ENCODE assay signal across 8 cellular contexts in the genomic region with DNA sequence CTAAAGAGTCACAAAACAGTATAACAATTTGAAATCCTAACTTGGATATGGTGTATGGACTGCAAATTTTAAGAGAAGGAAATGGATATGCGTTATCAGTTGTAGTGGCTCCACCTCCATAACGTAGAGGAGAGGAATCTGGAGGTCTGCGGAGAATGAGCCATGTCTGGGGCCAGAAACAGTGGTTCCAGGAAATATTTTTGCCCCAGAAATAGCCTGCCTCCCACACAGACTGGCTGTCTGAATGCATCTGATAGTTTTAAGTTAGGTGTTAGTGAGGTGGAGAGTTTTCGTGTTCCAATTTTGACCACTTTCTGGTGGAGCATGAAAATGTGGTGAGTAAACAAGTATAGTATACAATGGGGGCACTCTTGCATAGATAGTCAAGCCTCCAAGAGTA.
A peak's percentile ranks its signal among the peaks of the same experiment; 100 is the strongest.
DNase-seq lines count a peak whose midpoint lies in the region; ATAC-seq and TF ChIP-seq lines count a peak whose summit lies in the region.

No MANE protein-coding gene starts in this region.

- no peak for DNase-seq in foreskin melanocyte
- DNase-seq in GDM1 (lab: John Stamatoyannopoulos, UW), result no peak
- DNase-seq in D341Med (ENCODE audit: low spot score), result no peak

- no peak for TF ChIP-seq CTCF in nephron (IDR thresholded peaks at IDR 0.05; ENCODE audit: unreplicated experiment in 3 of 3)

- ATAC-seq in HG03378 (IDR thresholded peaks at IDR 0.05; ENCODE audit: unreplicated experiment) (peak; percentile 24), HG03039 (IDR thresholded peaks at IDR 0.05; ENCODE audit: unreplicated experiment) (no peak)

- H3K27ac Mint-ChIP-seq in activated naive CD8-positive, alpha-beta T cell, result peak overlapping the region; percentile 74
- peak overlapping the region; percentile 88 to 93 (median 90) for H3K27ac Mint-ChIP-seq in nephron

- no peaks in the 10 kb centered on the region for H3K36me3 Mint-ChIP-seq in activated naive CD8-positive, alpha-beta T cell
- peaks cover 22% of the 10 kb centered on the region for H3K36me3 Mint-ChIP-seq in nephron (ENCODE audit: low read depth)

- H3K9me3 Mint-ChIP-seq in activated naive CD8-positive, alpha-beta T cell (ENCODE audit: low read depth), result no peaks in the 10 kb centered on the region
- H3K9me3 Mint-ChIP-seq in nephron, result peaks cover 12% of the 10 kb centered on the region

- peak overlapping the region; percentile 75 for H3K4me3 ChIP-seq in GM08714 (ENCODE audit: low read length)

- H3K27me3 Mint-ChIP-seq in activated naive CD8-positive, alpha-beta T cell, result no peaks in the 10 kb centered on the region
- H3K27me3 Mint-ChIP-seq in nephron (ENCODE audit: low read depth), result no peaks in the 10 kb centered on the region

- peak overlapping the region; percentile 96 for H3K4me3 Mint-ChIP-seq in activated naive CD8-positive, alpha-beta T cell
- peak overlapping the region; percentile 91 to 94 (median 93) for H3K4me3 Mint-ChIP-seq in nephron

- peaks cover 78% of the 10 kb centered on the region for H3K4me1 Mint-ChIP-seq in activated naive CD8-positive, alpha-beta T cell (ENCODE audit: low read depth)
- H3K4me1 Mint-ChIP-seq in nephron, result peaks cover 29% of the 10 kb centered on the region
